1 cellular context compared by ENCODE assay signal in the genomic region with DNA sequence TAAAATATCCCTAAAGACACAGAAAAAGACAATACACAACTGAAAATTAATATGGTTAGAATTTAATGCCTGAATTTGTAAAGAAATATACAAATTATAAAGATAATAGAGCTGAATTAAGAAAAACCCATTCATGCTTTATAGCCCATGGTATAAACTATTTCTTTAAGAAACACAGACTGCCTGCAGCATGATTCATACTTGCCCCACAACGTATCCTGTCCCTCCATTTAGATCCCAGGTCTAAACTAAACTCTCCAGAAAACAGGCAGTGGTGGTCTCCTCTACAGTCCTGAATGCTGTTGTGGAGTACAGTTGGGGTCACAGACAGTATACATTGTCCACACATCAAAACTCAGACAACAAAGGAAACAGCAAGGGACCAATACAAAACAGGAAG.
TF ChIP-seq lines count a peak whose summit lies in the region.

No MANE protein-coding gene starts in this region.

TF ChIP-seq in SK-N-SH treated with all-trans-retinoic acid at 6 μM for 48 hours, 23 proteins besides CTCF, POLR2A, EP300 and RAD21 (continued from another document):
- TF ChIP-seq, protein P1, sequence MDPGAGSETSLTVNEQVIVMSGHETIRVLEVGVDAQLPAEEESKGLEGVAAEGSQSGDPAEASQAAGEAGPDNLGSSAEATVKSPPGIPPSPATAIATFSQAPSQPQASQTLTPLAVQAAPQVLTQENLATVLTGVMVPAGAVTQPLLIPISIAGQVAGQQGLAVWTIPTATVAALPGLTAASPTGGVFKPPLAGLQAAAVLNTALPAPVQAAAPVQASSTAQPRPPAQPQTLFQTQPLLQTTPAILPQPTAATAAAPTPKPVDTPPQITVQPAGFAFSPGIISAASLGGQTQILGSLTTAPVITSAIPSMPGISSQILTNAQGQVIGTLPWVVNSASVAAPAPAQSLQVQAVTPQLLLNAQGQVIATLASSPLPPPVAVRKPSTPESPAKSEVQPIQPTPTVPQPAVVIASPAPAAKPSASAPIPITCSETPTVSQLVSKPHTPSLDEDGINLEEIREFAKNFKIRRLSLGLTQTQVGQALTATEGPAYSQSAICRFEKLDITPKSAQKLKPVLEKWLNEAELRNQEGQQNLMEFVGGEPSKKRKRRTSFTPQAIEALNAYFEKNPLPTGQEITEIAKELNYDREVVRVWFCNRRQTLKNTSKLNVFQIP (CRISPR knock-in tag; IDR thresholded peaks at IDR 0.05; ENCODE audit: borderline replicate concordance, low read depth): no peak
- TF ChIP-seq, protein P2, sequence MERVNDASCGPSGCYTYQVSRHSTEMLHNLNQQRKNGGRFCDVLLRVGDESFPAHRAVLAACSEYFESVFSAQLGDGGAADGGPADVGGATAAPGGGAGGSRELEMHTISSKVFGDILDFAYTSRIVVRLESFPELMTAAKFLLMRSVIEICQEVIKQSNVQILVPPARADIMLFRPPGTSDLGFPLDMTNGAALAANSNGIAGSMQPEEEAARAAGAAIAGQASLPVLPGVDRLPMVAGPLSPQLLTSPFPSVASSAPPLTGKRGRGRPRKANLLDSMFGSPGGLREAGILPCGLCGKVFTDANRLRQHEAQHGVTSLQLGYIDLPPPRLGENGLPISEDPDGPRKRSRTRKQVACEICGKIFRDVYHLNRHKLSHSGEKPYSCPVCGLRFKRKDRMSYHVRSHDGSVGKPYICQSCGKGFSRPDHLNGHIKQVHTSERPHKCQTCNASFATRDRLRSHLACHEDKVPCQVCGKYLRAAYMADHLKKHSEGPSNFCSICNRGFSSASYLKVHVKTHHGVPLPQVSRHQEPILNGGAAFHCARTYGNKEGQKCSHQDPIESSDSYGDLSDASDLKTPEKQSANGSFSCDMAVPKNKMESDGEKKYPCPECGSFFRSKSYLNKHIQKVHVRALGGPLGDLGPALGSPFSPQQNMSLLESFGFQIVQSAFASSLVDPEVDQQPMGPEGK (CRISPR knock-in tag; IDR thresholded peaks at IDR 0.05; ENCODE audit: borderline replicate concordance): no peak
